ENCODE assay signal across 1 cellular context in the genomic region with DNA sequence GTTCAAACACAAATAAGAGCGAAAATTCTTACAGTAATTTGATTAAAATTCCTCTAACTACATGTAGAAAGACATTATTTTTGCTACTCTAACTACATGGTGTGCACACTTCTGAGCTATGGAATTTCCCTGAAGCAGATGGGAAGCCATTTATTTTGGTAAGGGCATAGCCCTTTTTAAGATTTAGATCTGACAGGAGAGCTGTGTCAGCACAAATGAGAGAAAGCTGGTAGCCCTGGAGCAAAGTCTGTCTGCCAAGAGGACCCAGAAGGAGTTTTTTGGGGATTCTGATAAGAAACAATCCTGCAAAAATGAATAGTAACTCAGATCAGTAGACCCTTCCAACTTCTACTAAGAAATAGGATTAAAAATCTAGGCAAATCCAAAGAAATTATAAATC.
TF ChIP-seq lines count a peak whose summit lies in the region.

No MANE protein-coding gene starts in this region.

TF ChIP-seq in A549, 52 proteins besides CTCF, POLR2A, EP300 and RAD21 (continued from another document):
- TF ChIP-seq CEBPB (IDR thresholded peaks at IDR 0.05) (no peak), JUNB (IDR thresholded peaks at IDR 0.05) (no peak), KDM1A (IDR thresholded peaks at IDR 0.05; ENCODE audit: low read depth) (no peak), HOXB5 (CRISPR knock-in tag; IDR thresholded peaks at IDR 0.05) (no peak), HOXB13 (CRISPR knock-in tag; IDR thresholded peaks at IDR 0.05; ENCODE audit: low read depth) (no peak)
TF ChIP-seq in A549: peak in this region for 1.
